ENCODE assay signal across 9 cellular contexts in the genomic region with DNA sequence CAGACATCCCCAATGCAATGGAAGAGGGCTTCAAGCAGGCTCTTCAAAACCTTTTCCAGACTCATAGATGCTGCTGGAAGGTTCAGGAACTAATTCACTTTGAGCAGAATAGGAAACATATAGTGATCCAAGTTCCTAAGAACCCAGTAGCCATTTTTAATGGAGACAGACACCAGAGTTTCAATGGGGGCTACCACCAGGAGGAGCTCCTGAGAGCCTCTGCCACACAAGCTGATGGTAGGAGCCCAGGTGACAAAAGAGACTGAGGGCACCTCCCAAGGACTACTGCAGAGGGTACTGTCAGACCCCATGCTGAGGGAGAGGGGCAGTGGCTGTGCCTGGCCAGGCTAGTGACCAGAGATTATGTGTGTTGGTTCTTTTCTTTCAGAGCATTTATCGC. TPM values are rescaled to one million over a fixed set of nuclear protein-coding genes. Genes with fewer than 3 reads are reported as not detected.
DNase-seq lines count a peak whose midpoint lies in the region; ATAC-seq and TF ChIP-seq lines count a peak whose summit lies in the region.
"Had no signal": no experiment of that assay in that cellular context is flagged by ENCODE, and none has a peak within 500 bp of the region (broad histone marks: within the 10 kb centered on the region; RNA-seq: fewer than 3 reads in every experiment).

No MANE protein-coding gene starts in this region.

- peak; percentile 14 for DNase-seq in DMS153 (lab: John Stamatoyannopoulos, UW)
- no peak for DNase-seq in DMS153 treated with DMSO at 0.1 percent for 48 hours (lab: John Stamatoyannopoulos, UW; ENCODE audit: unreplicated experiment)
- DNase-seq in RWPE2 (ENCODE audit: low spot score): no peak
- DNase-seq in chondrocyte (ENCODE audit: low spot score): no peak
- peak; percentile 27 to 37 for DNase-seq in stimulated activated CD4-positive, alpha-beta T cell treated with anti-CD3 and anti-CD28 coated beads, Interleukin-4, amount 100 ng/mL, for 4 hours
- DNase-seq in NCI-H510A (lab: John Stamatoyannopoulos, UW): no peak
- DNase-seq: left cardiac atrium had no signal

- H3K4me3 Mint-ChIP-seq in chondrocyte (ENCODE audit: unreplicated experiment): no peak overlapping the region

- no peaks in the 10 kb centered on the region for H3K36me3 Mint-ChIP-seq in chondrocyte (ENCODE audit: low read depth)

- H3K4me1 Mint-ChIP-seq in chondrocyte (ENCODE audit: low read depth): no peaks in the 10 kb centered on the region

- H3K4me1 ChIP-seq in RWPE2 (ENCODE audit: insufficient read depth, poor library complexity, severe bottlenecking): no peaks in the 10 kb centered on the region

- H3K27me3 Mint-ChIP-seq in chondrocyte (ENCODE audit: low read depth): peaks cover 18% of the 10 kb centered on the region

- H3K9me3 ChIP-seq in RWPE2 (ENCODE audit: severe bottlenecking): no peaks in the 10 kb centered on the region

- no peaks in the 10 kb centered on the region for H3K27me3 ChIP-seq in RWPE2 (ENCODE audit: insufficient read depth, poor library complexity, severe bottlenecking)

- H3K27ac ChIP-seq in RWPE2 (ENCODE audit: poor library complexity, severe bottlenecking): no peak overlapping the region

- no peak overlapping the region for H3K27ac Mint-ChIP-seq in chondrocyte (ENCODE audit: unreplicated experiment)

- H3K36me3 ChIP-seq in RWPE2 (ENCODE audit: low read depth): no peaks in the 10 kb centered on the region

- no peak overlapping the region for H3K4me3 ChIP-seq in RWPE2 (ENCODE audit: severe bottlenecking)

- ATAC-seq in RWPE2 (ENCODE audit: low read depth) (no peak), GM21367 (IDR thresholded peaks at IDR 0.05; ENCODE audit: unreplicated experiment) (no peak), HG03139 (IDR thresholded peaks at IDR 0.05; ENCODE audit: unreplicated experiment) (no peak)
- ATAC-seq: left cardiac atrium had no signal

- no peaks in the 10 kb centered on the region for H3K9me3 Mint-ChIP-seq in chondrocyte (ENCODE audit: low read depth)

- peak; percentile 23 for TF ChIP-seq CTCF in RWPE2 (IDR thresholded peaks at IDR 0.05; ENCODE audit: poor library complexity, severe bottlenecking)
- peak; percentile 35 for TF ChIP-seq CTCF in chondrocyte (IDR thresholded peaks at IDR 0.05)

RNA-seq across cellular contexts. Expression of gene IFNG, which starts 45.9 kb away (rescaled TPM):
- not detected in 3 replicates for total RNA-seq in chondrocyte
- total RNA-seq: left cardiac atrium had no signal

Comparison
In these comparisons a context has a peak if more than half of its experiments do, and no peak if none do; other contexts are left out.
1. DNase-seq: peak in DMS153 (single experiment) and stimulated activated CD4-positive, alpha-beta T cell treated with anti-CD3 and anti-CD28 coated beads, Interleukin-4, amount 100 ng/mL, for 4 hours (2 of 2); none in DMS153 treated with DMSO at 0.1 percent for 48 hours (single experiment), RWPE2 (single experiment), chondrocyte (single experiment) and NCI-H510A (single experiment).